ENCODE assay signal across 22 cellular contexts in genomic region chr14:82182646-82183045, GRCh38.
"Had no signal": no experiment of that assay in that cellular context is flagged by ENCODE, and none has a peak within 500 bp of the region (broad histone marks: within the 10 kb centered on the region; RNA-seq: fewer than 3 reads in every experiment).

No MANE protein-coding gene starts in this region.

- H3K36me3 Mint-ChIP-seq: naive thymus-derived CD4-positive, alpha-beta T cell; neural progenitor cell; stimulated activated naive B cell treated with anti-CD40 and anti-IgM and Interleukin-4, amounts not matched to agents 10 μg/mL and 1 μg/mL and 100 μg/mL, for 72 hours had no signal

- H3K36me3 ChIP-seq: left lung, neural progenitor cell, right lobe of liver, transverse colon, upper lobe of right lung, uterus had no signal

- H3K4me3 ChIP-seq: coronary artery, left lung, neural progenitor cell, right lobe of liver, transverse colon, upper lobe of right lung, uterus had no signal

- H3K27me3 Mint-ChIP-seq: effector memory CD8-positive, alpha-beta T cell; naive thymus-derived CD4-positive, alpha-beta T cell; progenitor cell of endocrine pancreas; stimulated activated naive B cell treated with anti-CD40 and anti-IgM and Interleukin-4, amounts not matched to agents 10 μg/mL and 1 μg/mL and 100 μg/mL, for 72 hours; stimulated activated naive CD8-positive, alpha-beta T cell treated with anti-CD3 and anti-CD28 coated beads, Interleukin-15, Interleukin-2, amounts not matched to agents 100 ng/mL and 50 ng/mL, for 24 hours had no signal

- H3K27ac ChIP-seq: coronary artery, left lung, neural progenitor cell, parathyroid adenoma, right lobe of liver, transverse colon, upper lobe of right lung, uterus had no signal

- H3K9me3 ChIP-seq: transverse colon, upper lobe of right lung, uterus had no signal

- H3K4me1 ChIP-seq: left lung, parathyroid adenoma, right lobe of liver, transverse colon, upper lobe of right lung, uterus had no signal

- H3K4me3 Mint-ChIP-seq: effector memory CD8-positive, alpha-beta T cell; naive thymus-derived CD4-positive, alpha-beta T cell; nephron; neural progenitor cell; stimulated activated naive B cell treated with anti-CD40 and anti-IgM and Interleukin-4, amounts not matched to agents 10 μg/mL and 1 μg/mL and 100 μg/mL, for 72 hours; stimulated activated naive CD8-positive, alpha-beta T cell treated with anti-CD3 and anti-CD28 coated beads, Interleukin-15, Interleukin-2, amounts not matched to agents 100 ng/mL and 50 ng/mL, for 24 hours had no signal

- H3K9me3 Mint-ChIP-seq: neural progenitor cell had no signal

- H3K4me1 Mint-ChIP-seq: naive thymus-derived CD4-positive, alpha-beta T cell; nephron; stimulated activated naive B cell treated with anti-CD40 and anti-IgM and Interleukin-4, amounts not matched to agents 10 μg/mL and 1 μg/mL and 100 μg/mL, for 72 hours had no signal

- H3K27me3 ChIP-seq: left lung, neural progenitor cell, right lobe of liver, transverse colon, upper lobe of right lung, uterus had no signal

- ATAC-seq: effector memory CD8-positive, alpha-beta T cell; left cardiac atrium; left lung; naive thymus-derived CD4-positive, alpha-beta T cell; right lobe of liver; stimulated activated naive B cell treated with anti-CD40 and anti-IgM and Interleukin-4, amounts not matched to agents 10 μg/mL and 1 μg/mL and 100 μg/mL, for 72 hours; upper lobe of right lung had no signal

- DNase-seq: dermis blood vessel endothelial cell; effector memory CD8-positive, alpha-beta T cell; hypothalamus; left cardiac atrium; left lung; mesenchymal stem cell; midbrain; naive thymus-derived CD4-positive, alpha-beta T cell; right lobe of liver; small intestine; stimulated activated CD4-positive, alpha-beta T cell treated with anti-CD3 and anti-CD28 coated beads, Interleukin-15, amount 100 ng/mL, for 24 hours; stimulated activated CD4-positive, alpha-beta T cell treated with anti-CD3 and anti-CD28 coated beads, Interleukin-2, amount 100 ng/mL, for 48 hours; stimulated activated naive B cell treated with anti-CD40 and anti-IgM and Interleukin-4, amounts not matched to agents 10 μg/mL and 1 μg/mL and 100 μg/mL, for 72 hours; transverse colon; upper lobe of right lung; uterus had no signal

- H3K27ac Mint-ChIP-seq: effector memory CD8-positive, alpha-beta T cell; naive thymus-derived CD4-positive, alpha-beta T cell; nephron; neural progenitor cell; progenitor cell of endocrine pancreas; stimulated activated naive B cell treated with anti-CD40 and anti-IgM and Interleukin-4, amounts not matched to agents 10 μg/mL and 1 μg/mL and 100 μg/mL, for 72 hours; stimulated activated naive CD8-positive, alpha-beta T cell treated with anti-CD3 and anti-CD28 coated beads, Interleukin-15, Interleukin-2, amounts not matched to agents 100 ng/mL and 50 ng/mL, for 24 hours had no signal
